In the genomic region with DNA sequence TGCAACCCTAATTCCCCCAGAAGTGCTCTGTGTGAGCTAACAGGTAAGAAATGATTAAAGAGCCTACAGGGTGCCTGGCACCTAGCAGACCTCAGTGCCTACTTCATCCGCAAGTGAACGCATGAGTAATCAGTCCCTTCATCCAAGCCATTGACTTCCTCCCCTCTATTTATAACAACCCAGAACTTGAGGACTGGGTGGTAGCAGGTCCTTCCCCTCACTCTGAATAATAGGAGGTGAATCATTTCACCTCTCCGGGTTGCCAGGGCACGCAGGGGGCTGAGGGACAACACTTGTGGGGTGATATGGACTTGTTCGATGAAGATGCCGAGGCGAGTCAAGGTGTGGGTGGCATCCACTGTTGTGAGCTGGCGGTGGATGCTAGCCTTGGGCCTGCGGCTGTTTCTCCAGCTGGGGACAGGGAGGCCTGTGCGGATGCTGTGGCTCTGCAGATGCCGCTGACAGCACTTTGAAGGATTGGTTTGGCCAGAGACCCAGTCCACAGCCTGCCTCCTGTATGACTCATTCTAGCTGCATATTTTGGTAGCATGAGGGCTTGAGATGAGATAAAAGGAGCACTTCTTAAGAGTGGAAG, we compare ENCODE assay signal across 8 cellular contexts. TPM values are rescaled to one million over a fixed set of nuclear protein-coding genes. Genes with fewer than 3 reads are reported as not detected.
DNase-seq lines count a peak whose midpoint lies in the region; ATAC-seq and TF ChIP-seq lines count a peak whose summit lies in the region.

No MANE protein-coding gene starts in this region.

- CTCF ChIA-PET in activated CD8-positive, alpha-beta memory T cell treated with anti-CD3 and anti-CD28 coated beads, Interleukin-2, amount 10 ng/mL, durations not matched to agents 7 days and 5 days (lab: Charles Lee) = interaction anchor here (1.1 to 2.0 kb wide), 4 partner anchors 18 to 145 kb away, joined by 3 to 11 read pairs (median 4); no protein-coding TSS in a partner anchor
- CTCF ChIA-PET in GM10248 (lab: Yijun Ruan, JAX) = interaction anchor here (0.7 to 14.9 kb wide), 8 partner anchors 9 to 144 kb away, joined by 3 to 122 read pairs (median 6); a partner anchor contains a TSS

- peaks cover 34 to 63% of the 10 kb centered on the region in 2 donors for H3K4me1 ChIP-seq in thoracic aorta (ENCODE audit: control insufficient read depth in 1 of 2, low read depth in 2 of 2)

- no peak for TF ChIP-seq CTCF in epithelial cell of esophagus (IDR thresholded peaks at IDR 0.05; ENCODE audit: insufficient read depth, low read depth, low read length, missing control alignments)
- TF ChIP-seq CTCF in nephron progenitor cell (IDR thresholded peaks at IDR 0.05) = no peak
- no peak for TF ChIP-seq CTCF in thoracic aorta (IDR thresholded peaks at IDR 0.05)
- TF ChIP-seq CTCF in GM10248 (IDR thresholded peaks at IDR 0.05; ENCODE audit: control extremely low read depth, extremely low read depth, low read depth, missing control alignments) = no peak

- H3K27ac Mint-ChIP-seq in activated CD8-positive, alpha-beta memory T cell treated with anti-CD3 and anti-CD28 coated beads, Interleukin-2, amount 10 ng/mL, durations not matched to agents 7 days and 5 days = peak overlapping the region; percentile 91
- H3K27ac Mint-ChIP-seq in nephron progenitor cell = no peak overlapping the region

- H3K36me3 Mint-ChIP-seq in activated CD8-positive, alpha-beta memory T cell treated with anti-CD3 and anti-CD28 coated beads, Interleukin-2, amount 10 ng/mL, durations not matched to agents 7 days and 5 days = peaks cover 3% of the 10 kb centered on the region
- peaks cover 2% of the 10 kb centered on the region for H3K36me3 Mint-ChIP-seq in nephron progenitor cell (ENCODE audit: low read depth)

- H3K4me3 ChIP-seq in epithelial cell of esophagus (ENCODE audit: low read length) = no peak overlapping the region
- no peak overlapping the region for H3K4me3 ChIP-seq in thoracic aorta

- no peaks in the 10 kb centered on the region for H3K9me3 ChIP-seq in thoracic aorta

- peak overlapping the region; percentile 27 for H3K4me3 Mint-ChIP-seq in activated CD8-positive, alpha-beta memory T cell treated with anti-CD3 and anti-CD28 coated beads, Interleukin-2, amount 10 ng/mL, durations not matched to agents 7 days and 5 days
- H3K4me3 Mint-ChIP-seq in nephron progenitor cell = no peak overlapping the region

- no peaks in the 10 kb centered on the region for H3K27me3 Mint-ChIP-seq in activated CD8-positive, alpha-beta memory T cell treated with anti-CD3 and anti-CD28 coated beads, Interleukin-2, amount 10 ng/mL, durations not matched to agents 7 days and 5 days
- no peaks in the 10 kb centered on the region for H3K27me3 Mint-ChIP-seq in nephron progenitor cell (ENCODE audit: low read depth, poor library complexity)

- H3K4me1 Mint-ChIP-seq in activated CD8-positive, alpha-beta memory T cell treated with anti-CD3 and anti-CD28 coated beads, Interleukin-2, amount 10 ng/mL, durations not matched to agents 7 days and 5 days = peaks cover 87% of the 10 kb centered on the region
- peaks cover 98% of the 10 kb centered on the region for H3K4me1 Mint-ChIP-seq in nephron progenitor cell

- ATAC-seq in activated CD8-positive, alpha-beta memory T cell treated with anti-CD3 and anti-CD28 coated beads, Interleukin-2, amount 10 ng/mL, durations not matched to agents 7 days and 5 days = peak; percentile 78
- ATAC-seq in thoracic aorta (ENCODE audit: insufficient number of reproducible peaks, low FRiP score, low read depth) = peak; percentile 34

- no peaks in the 10 kb centered on the region for H3K9me3 Mint-ChIP-seq in activated CD8-positive, alpha-beta memory T cell treated with anti-CD3 and anti-CD28 coated beads, Interleukin-2, amount 10 ng/mL, durations not matched to agents 7 days and 5 days (ENCODE audit: low read depth)
- no peaks in the 10 kb centered on the region for H3K9me3 Mint-ChIP-seq in nephron progenitor cell

- peak overlapping the region; percentile 64 to 83 for H3K27ac ChIP-seq in thoracic aorta

- POLR2A ChIA-PET in GM10248 (lab: Yijun Ruan, JAX) = interaction anchor here (0.6 kb wide), 1 partner anchor 1598 kb away, joined by 3 read pairs; a partner anchor contains a TSS

- H3K36me3 ChIP-seq in thoracic aorta = no peaks in the 10 kb centered on the region

- DNase-seq in DMS153 treated with DMSO at 0.1 percent for 48 hours (lab: John Stamatoyannopoulos, UW; ENCODE audit: unreplicated experiment) = peak; percentile 9
- DNase-seq in HCEC 1CT = peak; percentile 82
- DNase-seq in NCI-H2029 treated with DMSO at 0.1 percent for 48 hours (lab: John Stamatoyannopoulos, UW) = peak; percentile 52
- peak; percentile 88 for DNase-seq in activated CD8-positive, alpha-beta memory T cell treated with anti-CD3 and anti-CD28 coated beads, Interleukin-2, amount 10 ng/mL, durations not matched to agents 7 days and 5 days
- peak; percentile 80 for DNase-seq in epithelial cell of esophagus (ENCODE audit: low read depth)
- peak; percentile 19 for DNase-seq in nephron progenitor cell
- DNase-seq in thoracic aorta (ENCODE audit: low spot score) = no peak
- no peak for DNase-seq in GM10248 (ENCODE audit: extremely low spot score)

- no peaks in the 10 kb centered on the region for H3K27me3 ChIP-seq in thoracic aorta (replicated peaks; ENCODE audit: insufficient read depth)

RNA-seq across cellular contexts. Expression of a gene that starts 12.3 kb away (rescaled TPM):
- total RNA-seq in activated CD8-positive, alpha-beta memory T cell treated with anti-CD3 and anti-CD28 coated beads, Interleukin-2, amount 10 ng/mL, durations not matched to agents 7 days and 5 days = 10 to 100 TPM; 17.4 to 38.6 TPM
- 10 to 100 TPM; 26.9 to 33.0 TPM for total RNA-seq in thoracic aorta

Comparison
In these comparisons a context has a peak if more than half of its experiments do, and no peak if none do; other contexts are left out.
1. DNase-seq: peak in DMS153 treated with DMSO at 0.1 percent for 48 hours (single experiment), HCEC 1CT (single experiment), NCI-H2029 treated with DMSO at 0.1 percent for 48 hours (single experiment), activated CD8-positive, alpha-beta memory T cell treated with anti-CD3 and anti-CD28 coated beads, Interleukin-2, amount 10 ng/mL, durations not matched to agents 7 days and 5 days (single experiment), epithelial cell of esophagus (single experiment) and nephron progenitor cell (single experiment); none in thoracic aorta (single experiment) and GM10248 (single experiment).